In the genomic region with DNA sequence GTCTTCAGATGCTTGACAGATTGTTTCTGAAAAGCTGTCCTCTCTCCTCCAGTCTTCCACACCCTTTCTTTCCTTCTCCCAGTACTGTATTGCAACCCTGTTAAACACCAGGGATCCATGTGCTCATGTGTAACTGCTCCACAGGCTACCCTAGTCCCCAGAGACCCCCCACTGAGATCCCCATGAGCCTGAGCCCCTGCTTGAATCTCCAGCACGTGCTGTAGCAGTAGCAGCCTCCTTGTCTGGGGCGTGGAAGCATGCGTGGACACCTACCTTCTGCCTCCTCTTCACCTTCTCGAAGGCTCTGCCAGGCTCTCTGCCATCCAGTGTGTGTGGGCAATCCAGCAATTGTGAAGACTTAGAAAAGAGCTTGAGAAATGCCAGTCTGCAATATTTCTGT, we compare ENCODE assay signal across 15 cellular contexts. TPM values are rescaled to one million over a fixed set of nuclear protein-coding genes. Genes with fewer than 3 reads are reported as not detected.
DNase-seq lines count a peak whose midpoint lies in the region; ATAC-seq and TF ChIP-seq lines count a peak whose summit lies in the region.
"Had no signal": no experiment of that assay in that cellular context is flagged by ENCODE, and none has a peak within 500 bp of the region (broad histone marks: within the 10 kb centered on the region; RNA-seq: fewer than 3 reads in every experiment).

No MANE protein-coding gene starts in this region.

- no peak overlapping the region for H3K4me3 ChIP-seq in upper lobe of right lung
- H3K4me3 ChIP-seq: A549, HAP-1 had no signal

- POLR2A ChIA-PET in HEK293T (lab: Yijun Ruan, JAX), result no interaction called here

- CTCF ChIA-PET in HEK293T (lab: Yijun Ruan, JAX), result interaction anchor here (0.9 kb wide), 1 partner anchor 43 kb away, joined by 3 read pairs; no protein-coding TSS in a partner anchor

- H3K27ac ChIP-seq in upper lobe of right lung, result no peak overlapping the region
- H3K27ac ChIP-seq: C4-2B had no signal

- no peak for TF ChIP-seq CTCF in upper lobe of right lung (IDR thresholded peaks at IDR 0.05)

- H3K36me3 ChIP-seq in upper lobe of right lung, result no peaks in the 10 kb centered on the region
- H3K36me3 ChIP-seq: BE2C, HAP-1 had no signal

- ATAC-seq in upper lobe of right lung, result no peak
- ATAC-seq: A549 had no signal

- DNase-seq in HEK293T (ENCODE audit: extremely low spot score) (no peak), mesenteric fat pad (ENCODE audit: low spot score) (peak; percentile 59), upper lobe of right lung (peak; percentile 40), A172 (ENCODE audit: low spot score) (no peak), HT-29 (ENCODE audit: low spot score) (no peak)
- DNase-seq in activated CD8-positive, alpha-beta memory T cell treated with anti-CD3 and anti-CD28 coated beads, Interleukin-2, amount 50 U/mL, for 48 hours, result peak; percentile 32
- no peak for DNase-seq in activated CD4-positive, alpha-beta T cell treated with anti-CD3 and anti-CD28 coated beads for 1 hour
- DNase-seq: BE2C; CD4-positive, alpha-beta memory T cell; DMS153; DMS79 treated with DMSO at 0.1 percent for 48 hours; EL had no signal

- H3K27me3 ChIP-seq in upper lobe of right lung, result no peaks in the 10 kb centered on the region
- H3K27me3 ChIP-seq: BE2C had no signal

- intact Hi-C loops in upper lobe of right lung (cut with DNase I), result no loop called here

- H3K9me3 ChIP-seq in upper lobe of right lung, result no peaks in the 10 kb centered on the region
- H3K9me3 ChIP-seq: BE2C, HAP-1 had no signal

- H3K4me1 ChIP-seq in upper lobe of right lung, result no peaks in the 10 kb centered on the region
- H3K4me1 ChIP-seq: BE2C, HAP-1 had no signal

TF ChIP-seq in HEK293T, 16 proteins besides CTCF, POLR2A, EP300 and RAD21:
- TF ChIP-seq ARNT (IDR thresholded peaks at IDR 0.05) (no peak), L3MBTL2 (conservative IDR thresholded peaks at IDR 0.05) (0 out of 2 replicates have a peak, but pooled peaks have one; percentile 30)
TF ChIP-seq in HEK293T: peak in this region for 1.

RNA-seq across cellular contexts. Expression of gene GPR137B, which starts 25.2 kb away (rescaled TPM):
- 32.9 TPM for total RNA-seq in mesenteric fat pad
- 26.5 TPM for total RNA-seq in upper lobe of right lung
- 10.3 and 17.4 TPM in 2 replicates for total RNA-seq in A172 (2014; rRNA removed; shearing (Covaris generic))
- total RNA-seq in HT-29 (2014; rRNA removed; shearing (Covaris generic)), result 2.6 and 5.3 TPM in 2 replicates

Comparison
In these comparisons a context has a peak if more than half of its experiments do, and no peak if none do; other contexts are left out.
1. DNase-seq: peak in activated CD8-positive, alpha-beta memory T cell treated with anti-CD3 and anti-CD28 coated beads, Interleukin-2, amount 50 U/mL, for 48 hours (single experiment), mesenteric fat pad (single experiment) and upper lobe of right lung (single experiment); none in HEK293T (single experiment), A172 (single experiment), HT-29 (single experiment) and activated CD4-positive, alpha-beta T cell treated with anti-CD3 and anti-CD28 coated beads for 1 hour (single experiment).